In genomic region chr2:234458466-234458865, GRCh38 we compare ENCODE assay signal across 22 cellular contexts. TPM values are rescaled to one million over a fixed set of nuclear protein-coding genes. Genes with fewer than 3 reads are reported as not detected.
A peak's percentile ranks its signal among the peaks of the same experiment; 100 is the strongest.
DNase-seq lines count a peak whose midpoint lies in the region; ATAC-seq, FAIRE-seq and TF ChIP-seq lines count a peak whose summit lies in the region.
"Had no signal": no experiment of that assay in that cellular context is flagged by ENCODE, and none has a peak within 500 bp of the region (broad histone marks: within the 10 kb centered on the region; RNA-seq: fewer than 3 reads in every experiment).

No MANE protein-coding gene starts in this region.

- H3K27me3 Mint-ChIP-seq in type B pancreatic cell, result no peaks in the 10 kb centered on the region
- H3K27me3 Mint-ChIP-seq: stimulated activated memory B cell treated with anti-CD40 and anti-IgM and Interleukin-4, amounts not matched to agents 10 μg/mL and 1 μg/mL and 100 μg/mL, for 72 hours had no signal

- H3K9me3 Mint-ChIP-seq in type B pancreatic cell, result no peaks in the 10 kb centered on the region

- no peak overlapping the region for H3K56ac ChIP-seq in H1 (replicated peaks; ENCODE audit: insufficient read length, low read depth, low read length)

- H3K27ac ChIP-seq in right atrium auricular region (no peak overlapping the region), H1 (ENCODE audit: low read depth, low read length) (no peak overlapping the region)
- H3K27ac ChIP-seq: BLaER1, right lobe of liver, SK-N-MC had no signal

- peak overlapping the region; percentile 7 for H3K27ac Mint-ChIP-seq in type B pancreatic cell
- H3K27ac Mint-ChIP-seq: brain; stimulated activated memory B cell treated with anti-CD40 and anti-IgM and Interleukin-4, amounts not matched to agents 10 μg/mL and 1 μg/mL and 100 μg/mL, for 72 hours had no signal

- H3K4ac ChIP-seq in H1 (replicated peaks; ENCODE audit: insufficient read length, low read depth, low read length), result peak overlapping the region; percentile 82

- TF ChIP-seq CTCF in right atrium auricular region (IDR thresholded peaks at IDR 0.05), result no peak
- no peak for TF ChIP-seq CTCF in H1 (IDR thresholded peaks at IDR 0.05; ENCODE audit: control extremely low read depth in 1 of 3, insufficient read depth in 1 of 3, low read depth in 1 of 3, low read length in 3 of 3)
- TF ChIP-seq CTCF in type B pancreatic cell (conservative IDR thresholded peaks at IDR 0.05), result no peak

- no peak overlapping the region for H2BK5ac ChIP-seq in H1 (ENCODE audit: low read depth, low read length)

- no peaks in the 10 kb centered on the region for H3K36me3 ChIP-seq in right atrium auricular region
- H3K36me3 ChIP-seq in H1 (ENCODE audit: control insufficient read depth in 2 of 4, insufficient read depth in 4 of 4, low read length in 3 of 4), result no peaks in the 10 kb centered on the region
- H3K36me3 ChIP-seq: BLaER1, right lobe of liver had no signal

- intact Hi-C loops in cardiac septum (cut with DNase I), result no loop called here

- no peak for TF ChIP-seq EP300 in H1 (IDR thresholded peaks at IDR 0.05; ENCODE audit: borderline replicate concordance in 1 of 2, low read depth in 2 of 2, low read length in 2 of 2)

- no peak for ATAC-seq in GM19452 (IDR thresholded peaks at IDR 0.05; ENCODE audit: unreplicated experiment)
- ATAC-seq: right lobe of liver; stimulated activated memory B cell treated with anti-CD40 and anti-IgM and Interleukin-4, amounts not matched to agents 10 μg/mL and 1 μg/mL and 100 μg/mL, for 72 hours had no signal

- peaks cover 0 to 7% of the 10 kb centered on the region in 2 donors for H3K9me3 ChIP-seq in right atrium auricular region
- peaks cover 5% of the 10 kb centered on the region in 2 experiments; a peak in 1 of 4 replicates for H3K9me3 ChIP-seq in H1 (ENCODE audit: insufficient read depth in 2 of 2, low read depth in 1 of 2, low read length in 1 of 2)
- H3K9me3 ChIP-seq: right lobe of liver had no signal

- CTCF ChIA-PET in H1 (lab: Charles Lee; ENCODE audit: partially characterized antibody), result interaction anchor here (1.4 kb wide), 1 partner anchor 169 kb away, joined by 5 read pairs; no protein-coding TSS in a partner anchor

- no peaks in the 10 kb centered on the region for H3K79me2 ChIP-seq in H1 (ENCODE audit: control insufficient read depth in 1 of 2, insufficient read depth in 2 of 2, low read length in 2 of 2)

- POLR2A ChIA-PET in H1 (lab: Charles Lee; ENCODE audit: partially characterized antibody), result no interaction called here

- no peak overlapping the region for H2BK120ac ChIP-seq in H1 (replicated peaks; ENCODE audit: low read depth, low read length)

- H3K4me3 ChIP-seq in right atrium auricular region (no peak overlapping the region), H1 (ENCODE audit: extremely low read depth in 1 of 4, insufficient read depth in 2 of 4, low read depth in 3 of 4, low read length in 4 of 4) (no peak overlapping the region)
- H3K4me3 ChIP-seq: BLaER1, lung, right lobe of liver, SK-N-MC had no signal

- peak; percentile 33 for DNase-seq in cardiac septum (ENCODE audit: low spot score)
- no peak for DNase-seq in right atrium auricular region (ENCODE audit: low spot score)
- peak; percentile 29 for DNase-seq in NCI-H2029 (lab: John Stamatoyannopoulos, UW)
- no peak for DNase-seq in H1 (ENCODE audit: low read depth in 1 of 2, low spot score in 2 of 2)
- no peak for DNase-seq in type B pancreatic cell (ENCODE audit: extremely low spot score, unreplicated experiment)
- no peak for DNase-seq in occipital lobe (lab: John Stamatoyannopoulos, UW)
- no peak for DNase-seq in hypothalamus (lab: John Stamatoyannopoulos, UW)
- DNase-seq: DMS79 treated with DMSO at 0.1 percent for 48 hours; HCEC 1CT; KBM-7; NCI-H1436 treated with DMSO at 0.1 percent for 48 hours; NCI-H510A; right lobe of liver; stimulated activated CD4-positive, alpha-beta T cell treated with anti-CD3 and anti-CD28 coated beads, Interleukin-12 subunit alpha, Interleukin-12 subunit beta, amount 100 ng/mL, for 4 hours; stimulated activated CD4-positive, alpha-beta T cell treated with anti-CD3 and anti-CD28 coated beads, Interleukin-4, amount 100 ng/mL, for 24 hours had no signal

- no peak overlapping the region for H2BK12ac ChIP-seq in H1 (ENCODE audit: low read depth, low read length)

- no peak for TF ChIP-seq RAD21 in H1 (IDR thresholded peaks at IDR 0.05 in 1 of 2, conservative IDR thresholded peaks at IDR 0.05 in 1 of 2; ENCODE audit: low read depth in 2 of 2, low read length in 2 of 2)

- H2BK15ac ChIP-seq in H1 (ENCODE audit: low read length), result no peak overlapping the region

- H4K8ac ChIP-seq in H1 (ENCODE audit: extremely low read depth, insufficient read depth, low read length), result no peak overlapping the region

- H3K27me3 ChIP-seq in right atrium auricular region (no peaks in the 10 kb centered on the region), H1 (replicated peaks in 1 of 4; ENCODE audit: control insufficient read depth in 3 of 4, extremely low read depth in 1 of 4, insufficient read depth in 3 of 4, low read length in 3 of 4) (no peaks in the 10 kb centered on the region)
- H3K27me3 ChIP-seq: BLaER1, right lobe of liver had no signal

- H3K18ac ChIP-seq in H1 (ENCODE audit: extremely low read depth, low read length), result no peak overlapping the region

- H4K91ac ChIP-seq in H1 (replicated peaks; ENCODE audit: insufficient read length, low read length), result no peak overlapping the region

- H2AK5ac ChIP-seq in H1 (ENCODE audit: low read depth, low read length), result no peak overlapping the region

- H3K23me2 ChIP-seq in H1 (ENCODE audit: low read depth, low read length), result no peaks in the 10 kb centered on the region

- no peak overlapping the region for H3K4me2 ChIP-seq in H1 (ENCODE audit: insufficient read depth in 1 of 2, low read depth in 2 of 2, low read length in 2 of 2)
- H3K4me2 ChIP-seq: BLaER1 had no signal

- H2AFZ ChIP-seq in H1 (ENCODE audit: low read length), result no peak overlapping the region

- H3K36me3 Mint-ChIP-seq in type B pancreatic cell, result no peaks in the 10 kb centered on the region
- H3K36me3 Mint-ChIP-seq: stimulated activated memory B cell treated with anti-CD40 and anti-IgM and Interleukin-4, amounts not matched to agents 10 μg/mL and 1 μg/mL and 100 μg/mL, for 72 hours had no signal

- no peak for TF ChIP-seq POLR2A in H1 (IDR thresholded peaks at IDR 0.05; ENCODE audit: control extremely low read depth in 1 of 2, low read depth in 2 of 2, low read length in 2 of 2)

- H4K20me1 ChIP-seq in H1 (replicated peaks in 1 of 2; ENCODE audit: control insufficient read depth in 1 of 2, insufficient read depth in 2 of 2, low read length in 2 of 2), result no peaks in the 10 kb centered on the region
- H4K20me1 ChIP-seq: BLaER1 had no signal

- H3K4me3 Mint-ChIP-seq in type B pancreatic cell, result no peak overlapping the region
- H3K4me3 Mint-ChIP-seq: brain; stimulated activated memory B cell treated with anti-CD40 and anti-IgM and Interleukin-4, amounts not matched to agents 10 μg/mL and 1 μg/mL and 100 μg/mL, for 72 hours had no signal

- H3K9ac ChIP-seq in H1 (replicated peaks in 1 of 4; ENCODE audit: extremely low read depth in 1 of 4, low read depth in 3 of 4, low read length in 3 of 4), result no peak overlapping the region
- H3K9ac ChIP-seq: BLaER1 had no signal

- no peak overlapping the region for H3K14ac ChIP-seq in H1 (ENCODE audit: insufficient read length)

- no peak overlapping the region for H4K5ac ChIP-seq in H1 (ENCODE audit: insufficient read length, low read depth, low read length)

- 92% methylated on average over 4 of the region's 4 CpGs; no CpG with 5 or more reads in 1 of the 2 experiments for WGBS in H1 (ENCODE audit: extremely low coverage in 1 of 2, insufficient coverage in 1 of 2, insufficient read length in 1 of 2, insufficient replicate concordance in 2 of 2, low coverage in 1 of 2, low lambda C conversion rate in 2 of 2, missing lambda C conversion rate in 1 of 2), 2 experiments

- no peak for FAIRE-seq in H1 (lab: Jason Lieb, UNC)
- FAIRE-seq: GM18507 had no signal

- H3K4me1 ChIP-seq in right atrium auricular region (no peaks in the 10 kb centered on the region), H1 (replicated peaks in 1 of 4; ENCODE audit: control insufficient read depth in 3 of 4, insufficient read depth in 4 of 4, low read length in 3 of 4) (no peaks in the 10 kb centered on the region)
- H3K4me1 ChIP-seq: right lobe of liver had no signal

- H3K4me1 Mint-ChIP-seq in type B pancreatic cell (ENCODE audit: unreplicated experiment), result no peaks in the 10 kb centered on the region
- H3K4me1 Mint-ChIP-seq: brain had no signal

- no peaks in the 10 kb centered on the region for H3K79me1 ChIP-seq in H1 (ENCODE audit: low read depth, low read length)

- no peak overlapping the region for H3K23ac ChIP-seq in H1 (ENCODE audit: insufficient read length)

- no peak overlapping the region for H2BK20ac ChIP-seq in H1 (ENCODE audit: low read length)

TF ChIP-seq in H1, 55 proteins besides CTCF, POLR2A, EP300 and RAD21 (continues in another document):
- TF ChIP-seq SUZ12 (IDR thresholded peaks at IDR 0.05; ENCODE audit: low read length), result no peak
- TF ChIP-seq CTBP2 (IDR thresholded peaks at IDR 0.05; ENCODE audit: borderline replicate concordance, insufficient read depth, insufficient read length, low read length), result no peak
- TF ChIP-seq TBP (IDR thresholded peaks at IDR 0.05; ENCODE audit: low read depth, low read length), result no peak
- TF ChIP-seq SIX5 (IDR thresholded peaks at IDR 0.05; ENCODE audit: low read depth, low read length), result no peak
- no peak for TF ChIP-seq CHD1 (IDR thresholded peaks at IDR 0.05; ENCODE audit: low read depth, low read length)
- TF ChIP-seq RXRA (IDR thresholded peaks at IDR 0.05; ENCODE audit: insufficient read depth, low read depth, low read length), result no peak
- no peak for TF ChIP-seq BCL11A (IDR thresholded peaks at IDR 0.05; ENCODE audit: low read depth in 2 of 2, low read length in 2 of 2)
- no peak for TF ChIP-seq MAFK (IDR thresholded peaks at IDR 0.05; ENCODE audit: low read depth, low read length)

RNA-seq across cellular contexts. Expression of gene ARL4C, which starts 38.4 kb away (rescaled TPM):
- total RNA-seq in cardiac septum (1.7 TPM), right atrium auricular region (1 to 10 TPM; 3.1 to 3.4 TPM), type B pancreatic cell (ENCODE audit: low replicate concordance) (72.1 and 122 TPM in 2 replicates), occipital lobe (50.2 TPM)
- total RNA-seq in H1 (2021; fragmentation: NEBNext Ultra II Directional; extraction: Animal tissue kit (Norgen Biotek cat#: 25700)), result 15.9 and 16.9 TPM in 2 replicates
- 7.0 and 7.7 TPM in 2 replicates for polyA plus RNA-seq in H1 (2011; rRNA removed)
- 10.0 TPM for polyA plus RNA-seq in H1 (2011; cell fraction: cytosol; rRNA removed)
- 7.0 TPM for polyA plus RNA-seq in H1 (2011; cell fraction: nucleus; rRNA removed)
- 11.6 to 14.4 TPM (median 12.9 TPM) in 4 replicates for polyA plus RNA-seq in H1 (2012, experiment 1 of 2)
- polyA plus RNA-seq in H1 (2012, experiment 2 of 2), result 7.3 TPM
- polyA plus RNA-seq in H1 (2013, experiment 1 of 2), result 7.6 TPM
- polyA plus RNA-seq in H1 (2013, experiment 2 of 2), result 7.8 TPM
- 8.1 and 8.3 TPM in 2 replicates for polyA minus RNA-seq in H1 (2011; rRNA and poly(A)+ RNA removed)
- polyA minus RNA-seq in H1 (2011; cell fraction: cytosol; rRNA and poly(A)+ RNA removed), result 11.0 TPM
- 12.7 TPM for polyA minus RNA-seq in H1 (2011; cell fraction: nucleus; rRNA and poly(A)+ RNA removed)

Comparison
In these comparisons a context has a peak if more than half of its experiments do, and no peak if none do; other contexts are left out.
1. DNase-seq: peak in cardiac septum (single experiment) and NCI-H2029 (single experiment); none in right atrium auricular region (single experiment), H1 (0 of 2), type B pancreatic cell (single experiment), occipital lobe (single experiment) and hypothalamus (0 of 51).